In genomic region chr14:69896080-69896479, GRCh38 we compare ENCODE assay signal across 24 cellular contexts. TPM values are rescaled to one million over a fixed set of nuclear protein-coding genes. Genes with fewer than 3 reads are reported as not detected.
"Had no signal": no experiment of that assay in that cellular context is flagged by ENCODE, and none has a peak within 500 bp of the region (broad histone marks: within the 10 kb centered on the region; RNA-seq: fewer than 3 reads in every experiment).

No MANE protein-coding gene starts in this region.

- H3K27ac ChIP-seq: left ventricle myocardium inferior, ovary, right atrium auricular region, tibial nerve, vagina had no signal

- H3K27me3 ChIP-seq: ovary, right atrium auricular region, right lobe of liver, tibial nerve, vagina had no signal

- DNase-seq: hippocampal formation; kidney; left colon; left ventricle myocardium inferior; mesendoderm; naive B cell; natural killer cell; nephron progenitor cell; ovary; right lobe of liver; stimulated activated CD4-positive, alpha-beta T cell treated with anti-CD3 and anti-CD28 coated beads, Interleukin-15, amount 100 ng/mL, for 24 hours; stimulated activated CD4-positive, alpha-beta T cell treated with anti-CD3 and anti-CD28 coated beads, Interleukin-4, amount 100 ng/mL, for 24 hours; stimulated activated naive CD4-positive, alpha-beta T cell treated with Interleukin-2 at 50 U/mL for 16 hours; stimulated activated naive CD8-positive, alpha-beta T cell treated with anti-CD3 and anti-CD28 coated beads, Interleukin-15, amount 100 ng/mL, for 72 hours; substantia nigra had no signal

- H3K9me3 ChIP-seq: right lobe of liver, vagina had no signal

- ATAC-seq: left colon; natural killer cell; stimulated activated effector memory CD8-positive, alpha-beta T cell treated with anti-CD3 and anti-CD28 coated beads, Interleukin-12 subunit alpha, Interleukin-12 subunit beta, amount 100 ng/mL, for 72 hours; stimulated activated naive CD8-positive, alpha-beta T cell treated with anti-CD3 and anti-CD28 coated beads, Interleukin-15, amount 100 ng/mL, for 72 hours had no signal

- H3K36me3 ChIP-seq: left ventricle myocardium inferior, ovary, right atrium auricular region, right lobe of liver, vagina had no signal

- H3K36me3 Mint-ChIP-seq: stimulated activated effector memory CD8-positive, alpha-beta T cell treated with anti-CD3 and anti-CD28 coated beads, Interleukin-12 subunit alpha, Interleukin-12 subunit beta, amount 100 ng/mL, for 72 hours; type B pancreatic cell had no signal

- H3K27ac Mint-ChIP-seq: mesothelial cell of epicardium; naive B cell; natural killer cell; nephron progenitor cell; progenitor cell of endocrine pancreas; stimulated activated effector memory CD8-positive, alpha-beta T cell treated with anti-CD3 and anti-CD28 coated beads, Interleukin-12 subunit alpha, Interleukin-12 subunit beta, amount 100 ng/mL, for 72 hours; stimulated activated naive CD8-positive, alpha-beta T cell treated with anti-CD3 and anti-CD28 coated beads, Interleukin-15, amount 100 ng/mL, for 72 hours; type B pancreatic cell had no signal

- H3K4me1 Mint-ChIP-seq: mesothelial cell of epicardium; naive B cell; natural killer cell; stimulated activated effector memory CD8-positive, alpha-beta T cell treated with anti-CD3 and anti-CD28 coated beads, Interleukin-12 subunit alpha, Interleukin-12 subunit beta, amount 100 ng/mL, for 72 hours; stimulated activated naive CD8-positive, alpha-beta T cell treated with anti-CD3 and anti-CD28 coated beads, Interleukin-15, amount 100 ng/mL, for 72 hours had no signal

- H3K4me3 ChIP-seq: left ventricle myocardium inferior, lung, ovary, right atrium auricular region, right lobe of liver, smooth muscle cell, tibial nerve, vagina had no signal

- H3K4me2 ChIP-seq: smooth muscle cell had no signal

- H3K4me1 ChIP-seq: left ventricle myocardium inferior, right atrium auricular region, vagina had no signal

- H3K4me3 Mint-ChIP-seq: mesothelial cell of epicardium; naive B cell; natural killer cell; nephron progenitor cell; stimulated activated effector memory CD8-positive, alpha-beta T cell treated with anti-CD3 and anti-CD28 coated beads, Interleukin-12 subunit alpha, Interleukin-12 subunit beta, amount 100 ng/mL, for 72 hours; stimulated activated naive CD8-positive, alpha-beta T cell treated with anti-CD3 and anti-CD28 coated beads, Interleukin-15, amount 100 ng/mL, for 72 hours; type B pancreatic cell had no signal

- H3K27me3 Mint-ChIP-seq: type B pancreatic cell had no signal

RNA-seq across cellular contexts. Expression of gene SMOC1, which starts 16.9 kb away (rescaled TPM):
- total RNA-seq: natural killer cell had no signal
